In the genomic region with DNA sequence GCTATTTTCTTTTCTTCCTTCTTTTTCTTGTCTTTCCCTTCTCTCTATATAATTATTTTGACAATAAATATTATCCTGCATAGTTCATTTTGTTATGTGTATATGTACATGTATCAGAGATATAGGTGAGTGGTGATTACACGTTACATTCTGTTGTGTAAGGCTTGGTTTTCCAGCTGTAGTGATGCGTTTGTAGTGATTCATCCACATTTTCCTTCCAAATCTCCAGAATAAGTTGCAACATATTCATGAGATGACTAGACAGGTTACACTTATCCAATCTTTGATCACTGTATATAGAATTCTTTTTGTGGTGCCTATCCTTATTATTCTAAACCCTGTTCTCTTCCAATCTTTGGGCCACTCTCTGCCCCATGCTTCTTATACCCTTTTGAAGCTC, we compare ENCODE assay signal across 19 cellular contexts.
"Had no signal": no experiment of that assay in that cellular context is flagged by ENCODE, and none has a peak within 500 bp of the region (broad histone marks: within the 10 kb centered on the region; RNA-seq: fewer than 3 reads in every experiment).

No MANE protein-coding gene starts in this region.

- H3K4me3 ChIP-seq: esophagus squamous epithelium, gastrocnemius medialis, heart left ventricle, sigmoid colon, stomach, thoracic aorta, upper lobe of right lung had no signal

- H3K79me2 ChIP-seq: parathyroid adenoma had no signal

- H3K9ac ChIP-seq: parathyroid adenoma had no signal

- DNase-seq: activated CD4-positive, alpha-beta T cell treated with anti-CD3 and anti-CD28 coated beads, Interleukin-2, amount 10 ng/mL, durations not matched to agents 7 days and 5 days; activated CD8-positive, alpha-beta T cell treated with anti-CD3 and anti-CD28 coated beads, Interleukin-2, amount 10 ng/mL, durations not matched to agents 7 days and 5 days; activated naive CD4-positive, alpha-beta T cell treated with anti-CD3 and anti-CD28 coated beads, Interleukin-2, amount 50 U/mL, for 16 hours; activated T-cell treated with anti-CD3 and anti-CD28 coated beads, Interleukin-2, amount 50 U/mL, for 24 hours; aorta; cerebellar nuclear complex; effector CD4-positive, alpha-beta T cell; esophagus squamous epithelium; gastrocnemius medialis; heart left ventricle; sigmoid colon; stimulated activated CD4-positive, alpha-beta T cell treated with anti-CD3 and anti-CD28 coated beads, Interleukin-4, amount 100 ng/mL, for 24 hours; stomach; T1000; upper lobe of right lung had no signal

- H3K36me3 ChIP-seq: esophagus squamous epithelium, gastrocnemius medialis, heart left ventricle, sigmoid colon, stomach, thoracic aorta, upper lobe of right lung had no signal

- H2AFZ ChIP-seq: parathyroid adenoma had no signal

- ATAC-seq: activated CD4-positive, CD25-positive, alpha-beta regulatory T cell treated with anti-CD3 and anti-CD28 coated beads, Interleukin-2, amount 50 U/mL, for 24 hours; activated CD8-positive, alpha-beta T cell treated with anti-CD3 and anti-CD28 coated beads, Interleukin-2, amount 10 ng/mL, durations not matched to agents 7 days and 5 days; gastrocnemius medialis; heart left ventricle; stimulated activated effector memory CD8-positive, alpha-beta T cell treated with anti-CD3 and anti-CD28 coated beads, Interleukin-12 subunit alpha, Interleukin-12 subunit beta, amount 100 ng/mL, for 72 hours; upper lobe of right lung had no signal

- H3K27ac ChIP-seq: esophagus squamous epithelium, gastrocnemius medialis, heart left ventricle, parathyroid adenoma, sigmoid colon, stomach, thoracic aorta, upper lobe of right lung had no signal

- H3K9me3 ChIP-seq: esophagus squamous epithelium, gastrocnemius medialis, heart left ventricle, sigmoid colon, stomach, thoracic aorta, upper lobe of right lung had no signal

- H3K4me1 ChIP-seq: parathyroid adenoma, sigmoid colon, stomach, upper lobe of right lung had no signal

- H3K27me3 ChIP-seq: esophagus squamous epithelium, gastrocnemius medialis, heart left ventricle, sigmoid colon, stomach, upper lobe of right lung had no signal
